31 cellular contexts compared by ENCODE assay signal in the genomic region with DNA sequence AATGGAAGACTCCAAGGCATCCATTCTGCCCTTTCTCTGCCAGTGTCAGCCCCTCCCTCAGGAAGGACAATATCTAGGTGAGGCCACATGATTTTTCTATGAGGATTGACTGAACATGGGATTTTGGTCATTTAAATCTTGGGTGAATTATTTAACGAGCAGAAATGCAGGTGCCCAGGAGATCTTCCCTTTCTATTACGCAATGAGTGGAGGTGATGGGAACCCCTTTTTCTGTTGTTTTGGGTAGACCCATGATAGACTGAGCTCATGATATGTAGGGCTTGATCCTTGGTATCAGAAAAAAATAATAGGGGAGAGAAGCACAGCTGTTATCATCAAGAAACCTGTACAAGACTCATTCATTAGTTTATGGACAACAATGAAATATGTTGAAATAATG.
DNase-seq lines count a peak whose midpoint lies in the region; ATAC-seq, FAIRE-seq and TF ChIP-seq lines count a peak whose summit lies in the region.
"Had no signal": no experiment of that assay in that cellular context is flagged by ENCODE, and none has a peak within 500 bp of the region (broad histone marks: within the 10 kb centered on the region; RNA-seq: fewer than 3 reads in every experiment).

No MANE protein-coding gene starts in this region.

- dilution Hi-C loops in IMR-90 (cut with HindIII; ENCODE audit: low sequenced_read_pairs, unreplicated experiment): no loop called here

- no peak overlapping the region for H2BK12ac ChIP-seq in H1 (ENCODE audit: low read depth, low read length)

- intact Hi-C loops in HepG2 (cut with micrococcal nuclease; ENCODE audit: unreplicated experiment): no loop called here
- intact Hi-C loops in right lobe of liver (cut with DNase I): no loop called here
- intact Hi-C loops in IMR-90 (cut with micrococcal nuclease): no loop called here

- ATAC-seq in HepG2: no peak
- ATAC-seq in right lobe of liver: no peak
- ATAC-seq in IMR-90 (ENCODE audit: low read depth): no peak
- ATAC-seq: A549; CD8-positive, alpha-beta T cell had no signal

- H3K23me2 ChIP-seq in H1 (ENCODE audit: low read depth, low read length): no peaks in the 10 kb centered on the region

- H3K9me1 ChIP-seq in IMR-90 (ENCODE audit: insufficient read depth, low read length): no peaks in the 10 kb centered on the region

- no TSS peak for BruUV-seq in HepG2 (replicated peaks; lab: Mats Ljungman, UMichigan)
- BruUV-seq in IMR-90 (replicated peaks; lab: Mats Ljungman, UMichigan): no TSS peak

- H3K18ac ChIP-seq in IMR-90 (ENCODE audit: low read depth, low read length) (no peak overlapping the region), H1 (ENCODE audit: extremely low read depth, low read length) (no peak overlapping the region)

- FAIRE-seq in HepG2 (lab: Jason Lieb, UNC) (no peak), H1 (lab: Jason Lieb, UNC) (no peak)
- FAIRE-seq: A204.1, A549, D721Med had no signal

- H3K36me3 ChIP-seq in HepG2 (replicated peaks in 1 of 2; ENCODE audit: control insufficient read depth in 1 of 2, insufficient read depth in 2 of 2, low read length in 2 of 2): no peaks in the 10 kb centered on the region
- H3K36me3 ChIP-seq in right lobe of liver: no peaks in the 10 kb centered on the region
- no peaks in the 10 kb centered on the region for H3K36me3 ChIP-seq in IMR-90 (ENCODE audit: control insufficient read depth, insufficient read depth, low read length)
- H3K36me3 ChIP-seq in H1 (ENCODE audit: control insufficient read depth in 2 of 4, insufficient read depth in 4 of 4, low read length in 3 of 4): no peaks in the 10 kb centered on the region
- H3K36me3 ChIP-seq: BE2C; BLaER1; BLaER1 treated with 17β-estradiol and CSF1 and Interleukin-3, amounts not matched to agents 10 nM and 100 nM had no signal

- H3K79me1 ChIP-seq in IMR-90 (ENCODE audit: low read depth in 1 of 2, low read length in 2 of 2): no peaks in the 10 kb centered on the region
- no peaks in the 10 kb centered on the region for H3K79me1 ChIP-seq in H1 (ENCODE audit: low read depth, low read length)

- H3K56ac ChIP-seq in IMR-90 (ENCODE audit: extremely low read depth, insufficient read depth, low read length): no peak overlapping the region
- H3K56ac ChIP-seq in H1 (replicated peaks; ENCODE audit: insufficient read length, low read depth, low read length): no peak overlapping the region

- H3K4me3 ChIP-seq in HepG2 (replicated peaks in 1 of 3; ENCODE audit: insufficient read depth in 1 of 3, low read depth in 2 of 3, low read length in 3 of 3) (no peak overlapping the region), right lobe of liver (no peak overlapping the region), IMR-90 (ENCODE audit: insufficient read depth, low read depth, low read length) (no peak overlapping the region), H1 (ENCODE audit: extremely low read depth in 1 of 4, insufficient read depth in 2 of 4, low read depth in 3 of 4, low read length in 4 of 4) (no peak overlapping the region)
- H3K4me3 ChIP-seq: A549; BLaER1; BLaER1 treated with 17β-estradiol and CSF1 and Interleukin-3, amounts not matched to agents 10 nM and 100 nM had no signal

- no peak overlapping the region for H2BK120ac ChIP-seq in IMR-90 (ENCODE audit: low read depth, low read length)
- no peak overlapping the region for H2BK120ac ChIP-seq in H1 (replicated peaks; ENCODE audit: low read depth, low read length)

- TF ChIP-seq POLR2A in HepG2 (IDR thresholded peaks at IDR 0.05; ENCODE audit: insufficient read depth in 1 of 2, low read depth in 2 of 2, low read length in 2 of 2) (no peak), right lobe of liver (IDR thresholded peaks at IDR 0.05) (no peak), IMR-90 (IDR thresholded peaks at IDR 0.05; ENCODE audit: low read depth, low read length) (no peak), H1 (IDR thresholded peaks at IDR 0.05; ENCODE audit: control extremely low read depth in 1 of 2, low read depth in 2 of 2, low read length in 2 of 2) (no peak)

- no peak overlapping the region for H2AFZ ChIP-seq in HepG2 (ENCODE audit: low read length)
- H2AFZ ChIP-seq in IMR-90 (replicated peaks; ENCODE audit: low read length, poor library complexity): no peak overlapping the region
- H2AFZ ChIP-seq in H1 (ENCODE audit: low read length): no peak overlapping the region

- H3K27ac ChIP-seq in HepG2 (ENCODE audit: extremely low read length, insufficient read depth, low read length) (no peak overlapping the region), right lobe of liver (no peak overlapping the region), IMR-90 (ENCODE audit: insufficient read depth, low read length) (no peak overlapping the region), H1 (ENCODE audit: low read depth, low read length) (no peak overlapping the region)
- H3K27ac ChIP-seq: 22Rv1; A549; BLaER1; BLaER1 treated with 17β-estradiol and CSF1 and Interleukin-3, amounts not matched to agents 10 nM and 100 nM; C4-2B had no signal

- H3K27me3 ChIP-seq in HepG2 (ENCODE audit: control insufficient read depth in 1 of 2, insufficient read depth in 2 of 2, low read length in 2 of 2) (peaks cover 0 to 52% of the 10 kb centered on the region in 2 experiments; a peak in 4 of 5 replicates), right lobe of liver (no peaks in the 10 kb centered on the region), IMR-90 (ENCODE audit: control insufficient read depth, insufficient read depth, low read length) (no peaks in the 10 kb centered on the region), H1 (replicated peaks in 1 of 4; ENCODE audit: control insufficient read depth in 3 of 4, extremely low read depth in 1 of 4, insufficient read depth in 3 of 4, low read length in 3 of 4) (no peaks in the 10 kb centered on the region)
- H3K27me3 ChIP-seq: BE2C; BLaER1; BLaER1 treated with 17β-estradiol and CSF1 and Interleukin-3, amounts not matched to agents 10 nM and 100 nM had no signal

- POLR2A ChIA-PET in HepG2 (lab: Yijun Ruan, JAX) (no interaction called here), IMR-90 (lab: Charles Lee; ENCODE audit: unreplicated experiment) (no interaction called here), H1 (lab: Charles Lee; ENCODE audit: partially characterized antibody) (interaction anchor here (1.6 kb wide), 1 partner anchor 133 kb away, joined by 3 read pairs; no protein-coding TSS in a partner anchor)

- no peak overlapping the region for H4K5ac ChIP-seq in IMR-90 (ENCODE audit: low read depth, low read length)
- no peak overlapping the region for H4K5ac ChIP-seq in H1 (ENCODE audit: insufficient read length, low read depth, low read length)

- no peaks in the 10 kb centered on the region for H3K4me1 ChIP-seq in HepG2 (ENCODE audit: insufficient read depth, low read length)
- no peaks in the 10 kb centered on the region for H3K4me1 ChIP-seq in right lobe of liver
- no peaks in the 10 kb centered on the region for H3K4me1 ChIP-seq in IMR-90 (ENCODE audit: control insufficient read depth, insufficient read depth, low read length)
- peaks cover 0 to 6% (median 4%) of the 10 kb centered on the region in 4 experiments; a peak in 3 of 7 replicates for H3K4me1 ChIP-seq in H1 (replicated peaks in 1 of 4; ENCODE audit: control insufficient read depth in 3 of 4, insufficient read depth in 4 of 4, low read length in 3 of 4)
- H3K4me1 ChIP-seq: A549; BE2C; BLaER1; BLaER1 treated with 17β-estradiol and CSF1 and Interleukin-3, amounts not matched to agents 10 nM and 100 nM; Caco-2 had no signal

- H4K20me1 ChIP-seq in HepG2 (ENCODE audit: insufficient read depth, low read length) (no peaks in the 10 kb centered on the region), IMR-90 (ENCODE audit: insufficient read depth, low read length) (no peaks in the 10 kb centered on the region), H1 (replicated peaks in 1 of 2; ENCODE audit: control insufficient read depth in 1 of 2, insufficient read depth in 2 of 2, low read length in 2 of 2) (no peaks in the 10 kb centered on the region)
- H4K20me1 ChIP-seq: BLaER1; BLaER1 treated with 17β-estradiol and CSF1 and Interleukin-3, amounts not matched to agents 10 nM and 100 nM had no signal

- TF ChIP-seq RAD21 in HepG2 (CRISPR knock-in tag; IDR thresholded peaks at IDR 0.05) (no peak), IMR-90 (IDR thresholded peaks at IDR 0.05; ENCODE audit: low read length) (no peak), H1 (IDR thresholded peaks at IDR 0.05 in 1 of 2, conservative IDR thresholded peaks at IDR 0.05 in 1 of 2; ENCODE audit: low read depth in 2 of 2, low read length in 2 of 2) (no peak)

- H2BK15ac ChIP-seq in IMR-90 (ENCODE audit: low read depth, low read length) (no peak overlapping the region), H1 (ENCODE audit: low read length) (no peak overlapping the region)

- H4K91ac ChIP-seq in IMR-90 (ENCODE audit: insufficient read depth, low read depth, low read length) (no peak overlapping the region), H1 (replicated peaks; ENCODE audit: insufficient read length, low read length) (no peak overlapping the region)

- H3K79me2 ChIP-seq in HepG2 (ENCODE audit: insufficient read depth, low read length) (no peaks in the 10 kb centered on the region), H1 (ENCODE audit: control insufficient read depth in 1 of 2, insufficient read depth in 2 of 2, low read length in 2 of 2) (no peaks in the 10 kb centered on the region)

- CTCF ChIA-PET in HepG2 (lab: Yijun Ruan, JAX; ENCODE audit: low intra/inter-chr PET ratio, low total read pairs) (no interaction called here), IMR-90 (lab: Yijun Ruan, JAX) (no interaction called here), H1 (lab: Charles Lee; ENCODE audit: partially characterized antibody) (interaction anchor here (1.3 kb wide), 1 partner anchor 48 kb away, joined by 3 read pairs; no protein-coding TSS in a partner anchor)

- H3K4ac ChIP-seq in IMR-90 (ENCODE audit: low read depth, low read length) (no peak overlapping the region), H1 (replicated peaks; ENCODE audit: insufficient read length, low read depth, low read length) (no peak overlapping the region)

- WGBS in HepG2 (ENCODE audit: low lambda C conversion rate): 39% methylated on average over 2 of the region's 2 CpGs
- 100% methylated on average over 2 of the region's 2 CpGs for WGBS in right lobe of liver (ENCODE audit: insufficient coverage, low coverage, low lambda C conversion rate, missing lambda C conversion rate)
- no CpG with 5 or more reads among the region's 2 CpGs for WGBS in IMR-90 (ENCODE audit: extremely low coverage in 2 of 2, insufficient read length in 1 of 2), 2 experiments
- WGBS in H1 (ENCODE audit: extremely low coverage in 1 of 2, insufficient coverage in 1 of 2, insufficient read length in 1 of 2, insufficient replicate concordance in 2 of 2, low coverage in 1 of 2, low lambda C conversion rate in 2 of 2, missing lambda C conversion rate in 1 of 2), 2 experiments: 96% methylated on average over 2 of the region's 2 CpGs; no CpG with 5 or more reads in 1 of the 2 experiments

- H3K9me3 ChIP-seq in HepG2 (ENCODE audit: low read length): no peaks in the 10 kb centered on the region
- no peaks in the 10 kb centered on the region for H3K9me3 ChIP-seq in right lobe of liver
- no peaks in the 10 kb centered on the region for H3K9me3 ChIP-seq in IMR-90 (ENCODE audit: control insufficient read depth, insufficient read depth, low read length)
- no peaks in the 10 kb centered on the region for H3K9me3 ChIP-seq in H1 (ENCODE audit: insufficient read depth in 2 of 2, low read depth in 1 of 2, low read length in 1 of 2)
- H3K9me3 ChIP-seq: A549, BE2C, BLaER1, Caco-2 had no signal

- H2BK20ac ChIP-seq in IMR-90 (ENCODE audit: low read depth, low read length) (no peak overlapping the region), H1 (ENCODE audit: low read length) (no peak overlapping the region)

- H2AK5ac ChIP-seq in IMR-90 (ENCODE audit: low read depth, low read length): no peak overlapping the region
- H2AK5ac ChIP-seq in H1 (ENCODE audit: low read depth, low read length): no peak overlapping the region

- H2AK9ac ChIP-seq in IMR-90 (replicated peaks; ENCODE audit: low read depth, low read length, poor library complexity): no peak overlapping the region

- H3K23ac ChIP-seq in IMR-90 (ENCODE audit: low read depth, low read length) (no peak overlapping the region), H1 (ENCODE audit: insufficient read length) (no peak overlapping the region)

- H4K8ac ChIP-seq in IMR-90 (ENCODE audit: low read depth in 2 of 2, low read length in 2 of 2): no peak overlapping the region
- H4K8ac ChIP-seq in H1 (ENCODE audit: extremely low read depth, insufficient read depth, low read length): no peak overlapping the region

- TF ChIP-seq EP300 in HepG2 (IDR thresholded peaks at IDR 0.05; ENCODE audit: low read depth in 2 of 2, low read length in 2 of 2): no peak
- TF ChIP-seq EP300 in HepG2 (CRISPR knock-in tag; IDR thresholded peaks at IDR 0.05; ENCODE audit: borderline replicate concordance): no peak
- TF ChIP-seq EP300 in H1 (IDR thresholded peaks at IDR 0.05; ENCODE audit: borderline replicate concordance in 1 of 2, low read depth in 2 of 2, low read length in 2 of 2): no peak

- no peak overlapping the region for H3K4me2 ChIP-seq in HepG2 (ENCODE audit: low read depth, low read length)
- H3K4me2 ChIP-seq in IMR-90 (ENCODE audit: low read depth, low read length): no peak overlapping the region
- H3K4me2 ChIP-seq in H1 (ENCODE audit: insufficient read depth in 1 of 2, low read depth in 2 of 2, low read length in 2 of 2): no peak overlapping the region
- H3K4me2 ChIP-seq: A549; BLaER1; BLaER1 treated with 17β-estradiol and CSF1 and Interleukin-3, amounts not matched to agents 10 nM and 100 nM had no signal

- in situ Hi-C loops in HepG2 (cut with HindIII; ENCODE audit: extremely low pct_ligation_motif_present, low pct_unique_long_range_greater_than_20kb): no loop called here
- in situ Hi-C loops in IMR-90 (cut with MboI; ENCODE audit: low sequenced_read_pairs): no loop called here

- H3K14ac ChIP-seq in IMR-90 (replicated peaks; ENCODE audit: low read depth, low read length): no peak overlapping the region
- no peak overlapping the region for H3K14ac ChIP-seq in H1 (ENCODE audit: insufficient read length)

- H2BK5ac ChIP-seq in IMR-90 (ENCODE audit: low read depth, low read length, poor library complexity, severe bottlenecking): no peak overlapping the region
- no peak overlapping the region for H2BK5ac ChIP-seq in H1 (ENCODE audit: low read depth, low read length)

- no peak overlapping the region for H3K9ac ChIP-seq in HepG2 (ENCODE audit: insufficient read depth, low read depth, low read length)
- H3K9ac ChIP-seq in IMR-90 (ENCODE audit: low read depth, low read length): no peak overlapping the region
- no peak overlapping the region for H3K9ac ChIP-seq in H1 (replicated peaks in 1 of 4; ENCODE audit: extremely low read depth in 1 of 4, low read depth in 3 of 4, low read length in 3 of 4)
- H3K9ac ChIP-seq: BLaER1; BLaER1 treated with 17β-estradiol and CSF1 and Interleukin-3, amounts not matched to agents 10 nM and 100 nM had no signal

- TF ChIP-seq CTCF in HepG2 (CRISPR knock-in tag; IDR thresholded peaks at IDR 0.05): no peak
- TF ChIP-seq CTCF in right lobe of liver (IDR thresholded peaks at IDR 0.05): no peak
- no peak for TF ChIP-seq CTCF in IMR-90 (conservative IDR thresholded peaks at IDR 0.05; ENCODE audit: low read depth, low read length)
- no peak for TF ChIP-seq CTCF in H1 (IDR thresholded peaks at IDR 0.05; ENCODE audit: control extremely low read depth in 1 of 3, insufficient read depth in 1 of 3, low read depth in 1 of 3, low read length in 3 of 3)

- DNase-seq in HepG2 (ENCODE audit: low spot score) (no peak), right lobe of liver (no peak), IMR-90 (no peak), H1 (ENCODE audit: low read depth in 1 of 2, low spot score in 2 of 2) (no peak), EL (no peak)
- no peak for DNase-seq in stimulated activated CD4-positive, alpha-beta T cell treated with anti-CD3 and anti-CD28 coated beads, Interleukin-4, amount 100 ng/mL, for 4 hours
- DNase-seq: 8988T; ACHN; AML-193; BE2C; C1 segment of cervical spinal cord; Caco-2; Calu3; CD4-positive, alpha-beta memory T cell; CD4-positive, alpha-beta T cell; CD4-positive, CD25-positive, alpha-beta regulatory T cell; CD8-positive, alpha-beta memory T cell; CD8-positive, alpha-beta T cell; COR-L47; DMS 273 treated with DMSO at 0.1 percent for 48 hours; DMS153; DMS53; DMS79; DND-41 had no signal

Comparison
In these comparisons a context has a peak if more than half of its experiments do, and no peak if none do; other contexts are left out.
1. Of the 41 proteins assayed by ChIP-seq in both HepG2 and H1: peak only in HepG2: none; only in H1: none; in both: CEBPB; in neither: 40.